Comparison of ENCODE assay signal across 2 cellular contexts in the genomic region with DNA sequence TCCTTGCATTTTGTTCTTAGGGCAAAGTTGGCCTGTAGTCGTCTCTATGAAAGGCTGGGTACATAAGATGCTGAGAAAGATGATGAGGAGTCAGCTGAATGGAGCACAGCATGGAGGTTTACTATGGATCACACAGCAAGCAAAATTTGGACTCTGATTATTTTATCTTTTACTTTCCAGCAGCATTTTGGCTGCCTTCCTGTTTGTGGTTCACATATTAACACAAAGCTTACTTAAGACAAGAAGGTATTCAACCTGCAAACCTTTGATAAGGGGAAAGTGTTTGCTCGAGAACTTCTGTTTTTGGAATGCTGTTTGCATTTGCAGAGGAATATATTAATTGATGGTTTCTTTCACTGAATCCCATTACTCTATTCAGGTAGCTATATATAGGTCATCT.
A peak's percentile ranks its signal among the peaks of the same experiment; 100 is the strongest.
TF ChIP-seq lines count a peak whose summit lies in the region.

No MANE protein-coding gene starts in this region.

TF ChIP-seq in HepG2, 621 proteins besides CTCF, POLR2A, EP300 and RAD21 (continued from another document):
- TF ChIP-seq, protein P1, sequence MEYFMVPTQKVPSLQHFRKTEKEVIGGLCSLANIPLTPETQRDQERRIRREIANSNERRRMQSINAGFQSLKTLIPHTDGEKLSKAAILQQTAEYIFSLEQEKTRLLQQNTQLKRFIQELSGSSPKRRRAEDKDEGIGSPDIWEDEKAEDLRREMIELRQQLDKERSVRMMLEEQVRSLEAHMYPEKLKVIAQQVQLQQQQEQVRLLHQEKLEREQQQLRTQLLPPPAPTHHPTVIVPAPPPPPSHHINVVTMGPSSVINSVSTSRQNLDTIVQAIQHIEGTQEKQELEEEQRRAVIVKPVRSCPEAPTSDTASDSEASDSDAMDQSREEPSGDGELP (IDR thresholded peaks at IDR 0.05; ENCODE audit: borderline replicate concordance, low read depth), result no peak
- TF ChIP-seq HNRNPH1 (optimal IDR thresholded peaks at IDR 0.05; ENCODE audit: low read depth, low read length), result no peak
- TF ChIP-seq ZNF749 (CRISPR knock-in tag; IDR thresholded peaks at IDR 0.05; ENCODE audit: borderline replicate concordance), result no peak
- TF ChIP-seq NAIF1 (CRISPR knock-in tag; IDR thresholded peaks at IDR 0.05; ENCODE audit: borderline replicate concordance), result no peak
- TF ChIP-seq, protein P2, sequence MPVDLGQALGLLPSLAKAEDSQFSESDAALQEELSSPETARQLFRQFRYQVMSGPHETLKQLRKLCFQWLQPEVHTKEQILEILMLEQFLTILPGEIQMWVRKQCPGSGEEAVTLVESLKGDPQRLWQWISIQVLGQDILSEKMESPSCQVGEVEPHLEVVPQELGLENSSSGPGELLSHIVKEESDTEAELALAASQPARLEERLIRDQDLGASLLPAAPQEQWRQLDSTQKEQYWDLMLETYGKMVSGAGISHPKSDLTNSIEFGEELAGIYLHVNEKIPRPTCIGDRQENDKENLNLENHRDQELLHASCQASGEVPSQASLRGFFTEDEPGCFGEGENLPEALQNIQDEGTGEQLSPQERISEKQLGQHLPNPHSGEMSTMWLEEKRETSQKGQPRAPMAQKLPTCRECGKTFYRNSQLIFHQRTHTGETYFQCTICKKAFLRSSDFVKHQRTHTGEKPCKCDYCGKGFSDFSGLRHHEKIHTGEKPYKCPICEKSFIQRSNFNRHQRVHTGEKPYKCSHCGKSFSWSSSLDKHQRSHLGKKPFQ (CRISPR knock-in tag; IDR thresholded peaks at IDR 0.05; ENCODE audit: insufficient replicate concordance), result no peak
- TF ChIP-seq ZNF432 (CRISPR knock-in tag; IDR thresholded peaks at IDR 0.05; ENCODE audit: borderline replicate concordance), result no peak
TF ChIP-seq in HepG2: peak in this region for 0.

TF ChIP-seq in K562, 482 proteins besides CTCF, POLR2A, EP300 and RAD21 (continued from another document):
- TF ChIP-seq PATZ1 (CRISPR knock-in tag; IDR thresholded peaks at IDR 0.05; ENCODE audit: borderline replicate concordance), result no peak
- TF ChIP-seq NBN (IDR thresholded peaks at IDR 0.05; ENCODE audit: low read depth), result no peak
- TF ChIP-seq GTF3C2 (IDR thresholded peaks at IDR 0.05; ENCODE audit: borderline replicate concordance, extremely low read depth, insufficient read length), result no peak
- 0 out of 2 replicates have a peak, but pooled peaks have one; percentile 12 for TF ChIP-seq KLF16 (IDR thresholded peaks at IDR 0.05)
- TF ChIP-seq CREB1 (IDR thresholded peaks at IDR 0.05), result no peak
- no peak for TF ChIP-seq CREB1 (CRISPR knock-in tag; IDR thresholded peaks at IDR 0.05)
- TF ChIP-seq, protein P3, sequence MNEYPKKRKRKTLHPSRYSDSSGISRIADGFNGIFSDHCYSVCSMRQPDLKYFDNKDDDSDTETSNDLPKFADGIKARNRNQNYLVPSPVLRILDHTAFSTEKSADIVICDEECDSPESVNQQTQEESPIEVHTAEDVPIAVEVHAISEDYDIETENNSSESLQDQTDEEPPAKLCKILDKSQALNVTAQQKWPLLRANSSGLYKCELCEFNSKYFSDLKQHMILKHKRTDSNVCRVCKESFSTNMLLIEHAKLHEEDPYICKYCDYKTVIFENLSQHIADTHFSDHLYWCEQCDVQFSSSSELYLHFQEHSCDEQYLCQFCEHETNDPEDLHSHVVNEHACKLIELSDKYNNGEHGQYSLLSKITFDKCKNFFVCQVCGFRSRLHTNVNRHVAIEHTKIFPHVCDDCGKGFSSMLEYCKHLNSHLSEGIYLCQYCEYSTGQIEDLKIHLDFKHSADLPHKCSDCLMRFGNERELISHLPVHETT (CRISPR knock-in tag; conservative IDR thresholded peaks at IDR 0.05 in 1 of 2, IDR thresholded peaks at IDR 0.05 in 1 of 2), result no peak
- no peak for TF ChIP-seq SMAD4 (CRISPR knock-in tag; conservative IDR thresholded peaks at IDR 0.05)
- TF ChIP-seq PTRF (tag; IDR thresholded peaks at IDR 0.05), result no peak
- no peak for TF ChIP-seq CHD4 (IDR thresholded peaks at IDR 0.05; ENCODE audit: insufficient read depth, insufficient replicate concordance, low read depth, low read length, poor library complexity, severe bottlenecking)
- TF ChIP-seq CBX1 (IDR thresholded peaks at IDR 0.05; ENCODE audit: low read depth), result no peak
- TF ChIP-seq NFYB (IDR thresholded peaks at IDR 0.05; ENCODE audit: extremely low read depth, insufficient read length), result no peak
- no peak for TF ChIP-seq MTA2 (IDR thresholded peaks at IDR 0.05; ENCODE audit: low read depth)
- no peak for TF ChIP-seq CBX2 (IDR thresholded peaks at IDR 0.05; ENCODE audit: insufficient read depth, low read length, poor library complexity, severe bottlenecking)
- no peak for TF ChIP-seq CHCHD3 (CRISPR knock-in tag; IDR thresholded peaks at IDR 0.05)
TF ChIP-seq in K562: peak in this region for 8.
